In the genomic region with DNA sequence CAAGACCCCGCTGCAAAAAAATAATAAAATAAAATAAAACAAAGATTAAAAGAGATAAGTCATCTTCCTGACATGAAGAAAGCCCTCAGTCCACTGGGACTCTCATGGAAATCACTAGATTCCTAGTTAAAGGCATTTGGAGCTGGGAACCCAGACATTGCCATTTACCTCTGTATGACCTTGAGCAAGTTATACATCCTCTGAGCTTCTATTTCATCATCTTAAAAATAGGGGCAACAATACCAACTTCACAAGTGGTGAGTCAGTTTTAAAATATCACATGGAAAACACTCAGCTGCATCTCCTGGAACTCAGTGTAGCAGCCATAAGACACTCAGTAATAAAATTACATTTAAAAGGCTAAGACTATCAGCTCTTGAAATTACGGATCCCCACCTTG, we compare ENCODE assay signal across 16 cellular contexts.
A peak's percentile ranks its signal among the peaks of the same experiment; 100 is the strongest.
DNase-seq lines count a peak whose midpoint lies in the region; ATAC-seq and TF ChIP-seq lines count a peak whose summit lies in the region.
"Had no signal": no experiment of that assay in that cellular context is flagged by ENCODE, and none has a peak within 500 bp of the region (broad histone marks: within the 10 kb centered on the region; RNA-seq: fewer than 3 reads in every experiment).

No MANE protein-coding gene starts in this region.

- in situ Hi-C loops in GM13977 (cut with MboI; ENCODE audit: low pct_unique_long_range_greater_than_20kb, low sequenced_read_pairs, unreplicated experiment), result no loop called here

- H3K79me2 ChIP-seq in osteoblast (ENCODE audit: insufficient read depth, low read length), result no peaks in the 10 kb centered on the region

- H3K36me3 ChIP-seq in osteoblast (ENCODE audit: insufficient read depth, low read length), result no peaks in the 10 kb centered on the region
- H3K36me3 ChIP-seq: esophagus squamous epithelium, uterus had no signal

- H3K27ac ChIP-seq in osteoblast (ENCODE audit: low read depth, low read length), result peak overlapping the region; percentile 13
- H3K27ac ChIP-seq: C4-2B, esophagus squamous epithelium, uterus had no signal

- DNase-seq in ELR (ENCODE audit: low read depth), result peak; percentile 71
- DNase-seq in RKO (ENCODE audit: low spot score), result peak; percentile 4
- peak; percentile 41 for DNase-seq in epithelial cell of proximal tubule (ENCODE audit: low read depth)
- no peak for DNase-seq in osteoblast (ENCODE audit: insufficient read length, low spot score, missing footprints)
- no peak for DNase-seq in GM13977 (ENCODE audit: low spot score)
- DNase-seq in superior temporal gyrus (ENCODE audit: extremely low spot score), result no peak
- DNase-seq: activated CD4-positive, CD25-positive, alpha-beta regulatory T cell; activated naive CD4-positive, alpha-beta T cell treated with anti-CD3 and anti-CD28 coated beads, Interleukin-2, amount 50 U/mL, for 16 hours; esophagus squamous epithelium; NCI-H2171; NK-92 treated with Interleukin-12 subunit alpha and Interleukin-12 subunit beta, amount 100 ng/mL, for 24 hours; uterus had no signal

- H2AFZ ChIP-seq in osteoblast (ENCODE audit: low read length), result no peak overlapping the region
- H2AFZ ChIP-seq: GM23338 had no signal

- H4K20me1 ChIP-seq in osteoblast (ENCODE audit: insufficient read depth, low read length), result no peaks in the 10 kb centered on the region

- H3K4me3 ChIP-seq in epithelial cell of proximal tubule (ENCODE audit: low read depth, low read length) (no peak overlapping the region), osteoblast (ENCODE audit: insufficient read depth, low read length) (no peak overlapping the region)
- H3K4me3 ChIP-seq: esophagus squamous epithelium, GM23338, uterus had no signal

- TF ChIP-seq CTCF in epithelial cell of proximal tubule (conservative IDR thresholded peaks at IDR 0.05; ENCODE audit: low read depth, low read length) (no peak), osteoblast (IDR thresholded peaks at IDR 0.05; ENCODE audit: extremely low read depth, low read depth, low read length) (no peak), GM13977 (IDR thresholded peaks at IDR 0.05; ENCODE audit: extremely low read depth, insufficient read depth, missing control alignments) (no peak)

- H3K27me3 ChIP-seq in osteoblast (ENCODE audit: insufficient read depth, low read length), result no peaks in the 10 kb centered on the region
- H3K27me3 ChIP-seq: uterus had no signal

- H3K4me2 ChIP-seq in osteoblast (ENCODE audit: insufficient read depth, low read length), result peak overlapping the region; percentile 11
- H3K4me2 ChIP-seq: GM23338 had no signal

- ATAC-seq in HG02852 (IDR thresholded peaks at IDR 0.05; ENCODE audit: unreplicated experiment), result no peak
- no peak for ATAC-seq in HG02884 (IDR thresholded peaks at IDR 0.05; ENCODE audit: unreplicated experiment)
- ATAC-seq: GM23338 had no signal

- H3K4me1 ChIP-seq in osteoblast (ENCODE audit: insufficient read depth, low read length), result peaks cover 40% of the 10 kb centered on the region
- H3K4me1 ChIP-seq: uterus had no signal

- no peaks in the 10 kb centered on the region for H3K9me3 ChIP-seq in osteoblast (ENCODE audit: low read depth, low read length)
- H3K9me3 ChIP-seq: esophagus squamous epithelium, uterus had no signal

Comparison
In these comparisons a context has a peak if more than half of its experiments do, and no peak if none do; other contexts are left out.
1. DNase-seq: peak in ELR (single experiment), RKO (single experiment) and epithelial cell of proximal tubule (single experiment); none in osteoblast (single experiment), GM13977 (single experiment) and superior temporal gyrus (single experiment).